Comparison of ENCODE assay signal across 8 cellular contexts in genomic region chr15:96332854-96333193, GRCh38. TPM values are rescaled to one million over a fixed set of nuclear protein-coding genes. Genes with fewer than 3 reads are reported as not detected.
A peak's percentile ranks its signal among the peaks of the same experiment; 100 is the strongest.
DNase-seq lines count a peak whose midpoint lies in the region; ATAC-seq and TF ChIP-seq lines count a peak whose summit lies in the region.

No MANE protein-coding gene starts in this region.

- no peak for TF ChIP-seq CTCF in fibroblast of mammary gland (conservative IDR thresholded peaks at IDR 0.05; ENCODE audit: control insufficient read depth, insufficient read depth, low read depth, low read length)
- TF ChIP-seq CTCF in psoas muscle (IDR thresholded peaks at IDR 0.05) = no peak

- 0% methylated on average over 13 of the region's 13 CpGs for WGBS in psoas muscle, 3 donors

- ATAC-seq in psoas muscle (peak in 1 of 4 donors; percentile 7), GM21367 (IDR thresholded peaks at IDR 0.05; ENCODE audit: unreplicated experiment) (no peak), GM18502 (IDR thresholded peaks at IDR 0.05; ENCODE audit: poor library complexity, unreplicated experiment) (no peak)

- H3K36me3 ChIP-seq in SJSA1 = peaks cover 63% of the 10 kb centered on the region
- peaks cover 0 to 13% of the 10 kb centered on the region in 2 donors for H3K36me3 ChIP-seq in psoas muscle (ENCODE audit: insufficient read depth in 1 of 2, low read depth in 1 of 2)

- H3K4me3 ChIP-seq in GM08714 (ENCODE audit: low read length) = peak overlapping the region; percentile 67
- peak overlapping the region; percentile 52 for H3K4me3 ChIP-seq in SJSA1
- H3K4me3 ChIP-seq in fibroblast of mammary gland (ENCODE audit: control insufficient read depth, low read depth, low read length) = peak overlapping the region; percentile 95
- peak overlapping the region; percentile 92 for H3K4me3 ChIP-seq in psoas muscle

- H3K4me1 ChIP-seq in SJSA1 (replicated peaks) (peaks cover 39% of the 10 kb centered on the region), psoas muscle (peaks cover 11% of the 10 kb centered on the region)

- DNase-seq in SJSA1 (ENCODE audit: low read depth in 1 of 2, low spot score in 2 of 2) = no peak
- peak; percentile 31 for DNase-seq in fibroblast of mammary gland (ENCODE audit: low read depth)
- no peak for DNase-seq in psoas muscle
- no peak for DNase-seq in cortex of kidney (lab: John Stamatoyannopoulos, UW)
- no peak for DNase-seq in inferior parietal cortex (ENCODE audit: extremely low spot score)

- intact Hi-C loops in psoas muscle (cut with DNase I) = loop anchor here in 1 of 2 donors (10.0 kb wide), 1 partner anchor 1192 kb away; no protein-coding TSS in a partner anchor

- H3K9me3 ChIP-seq in SJSA1 (replicated peaks) (no peaks in the 10 kb centered on the region), psoas muscle (no peaks in the 10 kb centered on the region)

- H3K27me3 ChIP-seq in SJSA1 (replicated peaks) (no peaks in the 10 kb centered on the region), psoas muscle (ENCODE audit: insufficient read depth in 3 of 3, low read length in 2 of 3) (no peaks in the 10 kb centered on the region)

- H3K27ac ChIP-seq in SJSA1 (peak overlapping the region; percentile 86), psoas muscle (peak overlapping the region; percentile 94)

RNA-seq across cellular contexts. Expression of gene NR2F2, which starts 2.3 kb away (rescaled TPM):
- total RNA-seq in SJSA1 (2014; rRNA removed; shearing (Covaris generic)) = 9.8 and 14.0 TPM in 2 replicates
- 10 to 100 TPM; 14.5 to 17.1 (median 15.7) TPM for total RNA-seq in psoas muscle
- 10 to 100 TPM; 10.3 to 20.1 (median 11.3) TPM for polyA plus RNA-seq in psoas muscle
